8 cellular contexts compared by ENCODE assay signal in the genomic region with DNA sequence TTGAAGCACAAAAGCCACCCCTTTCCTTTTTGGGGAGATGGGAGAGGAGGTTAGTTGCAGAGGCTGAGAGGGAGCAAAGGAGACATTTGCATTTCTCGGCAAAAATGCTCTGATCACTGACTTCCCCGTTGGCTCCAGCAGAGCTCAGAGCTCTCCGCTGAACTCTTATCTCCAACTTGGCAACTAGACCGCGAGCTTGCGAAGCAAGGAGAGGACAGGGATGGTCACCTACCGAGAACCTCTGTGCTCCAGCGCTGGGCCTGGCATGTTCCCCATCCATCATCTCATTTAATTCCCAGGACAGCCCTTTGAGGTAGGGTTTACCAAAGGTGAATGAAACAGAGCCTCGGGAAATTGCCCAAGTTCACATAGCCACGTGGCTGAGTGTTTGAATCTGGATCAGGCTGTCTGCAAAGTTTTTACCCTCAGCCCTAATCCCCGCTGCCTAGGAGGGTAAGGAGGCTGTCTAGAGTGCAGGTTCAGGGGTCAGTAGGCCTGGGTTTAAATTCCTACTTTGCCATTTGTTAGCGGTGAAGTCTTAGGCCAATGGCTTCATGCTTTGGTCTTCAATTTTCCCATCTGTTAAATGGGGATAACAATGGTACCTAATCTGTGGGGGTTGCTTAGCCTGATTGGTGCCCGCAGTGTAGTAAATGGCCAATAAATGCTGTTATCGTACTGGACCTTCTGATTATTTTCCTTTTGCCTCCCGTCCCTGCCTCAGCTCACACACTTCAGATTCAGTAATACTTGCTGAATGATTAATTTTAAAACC. TPM values are rescaled to one million over a fixed set of nuclear protein-coding genes. Genes with fewer than 3 reads are reported as not detected.
DNase-seq lines count a peak whose midpoint lies in the region; ATAC-seq, FAIRE-seq and TF ChIP-seq lines count a peak whose summit lies in the region.

No MANE protein-coding gene starts in this region.

- no peaks in the 10 kb centered on the region for H3K36me3 ChIP-seq in HUES64 (ENCODE audit: insufficient read depth, low read length)
- H3K36me3 ChIP-seq in mucosa of rectum (ENCODE audit: control insufficient read depth in 2 of 2, insufficient read depth in 2 of 2, low read length in 2 of 2) = no peaks in the 10 kb centered on the region

- H3K27ac ChIP-seq in HUES64 (ENCODE audit: low read depth, low read length) (no peak overlapping the region), dorsolateral prefrontal cortex (no peak overlapping the region), mucosa of rectum (ENCODE audit: low read depth in 2 of 2, low read length in 2 of 2) (no peak overlapping the region)

- H3K9me3 ChIP-seq in HUES64 (ENCODE audit: insufficient read depth, low read depth, low read length) = no peaks in the 10 kb centered on the region
- no peaks in the 10 kb centered on the region for H3K9me3 ChIP-seq in mucosa of rectum (ENCODE audit: control insufficient read depth in 2 of 2, low read length in 2 of 2)

- POLR2A ChIA-PET in AG04449 (lab: Yijun Ruan, JAX) = no interaction called here

- FAIRE-seq in RCC 7860 (lab: Jason Lieb, UNC) = no peak

- CTCF ChIA-PET in AG04449 (lab: Yijun Ruan, JAX) = interaction anchor here (1.4 kb wide), 1 partner anchor 32 kb away, joined by 4 read pairs; the partner anchor contains the start of gene RPS4X

- ATAC-seq in HG02852 (IDR thresholded peaks at IDR 0.05; ENCODE audit: unreplicated experiment) = no peak

- DNase-seq in AG04449 (ENCODE audit: low read depth, low spot score) = no peak
- no peak for DNase-seq in dorsolateral prefrontal cortex
- DNase-seq in putamen (ENCODE audit: low spot score) = no peak
- no peak for DNase-seq in RCC 7860 (ENCODE audit: low spot score)
- no peak for DNase-seq in effector CD8-positive, alpha-beta T cell (lab: John Stamatoyannopoulos, UW)

- H3K27me3 ChIP-seq in HUES64 (ENCODE audit: insufficient read depth, low read length) (peaks cover 68% of the 10 kb centered on the region), dorsolateral prefrontal cortex (peaks cover 0 to 95% (median 53%) of the 10 kb centered on the region in 45 donors), mucosa of rectum (ENCODE audit: control insufficient read depth in 2 of 2, insufficient read depth in 2 of 2, low read length in 2 of 2) (peaks cover 44 to 45% of the 10 kb centered on the region in 2 donors)

- intact Hi-C loops in dorsolateral prefrontal cortex (cut with DNase I) = loop anchor here in 1 of 2 donors (5.0 to 10.0 kb wide), 3 partner anchors 55 to 235 kb away; no protein-coding TSS in a partner anchor

- TF ChIP-seq CTCF in AG04449 (IDR thresholded peaks at IDR 0.05; ENCODE audit: insufficient read depth, low read length, missing control alignments) = no peak
- no peak for TF ChIP-seq CTCF in dorsolateral prefrontal cortex (IDR thresholded peaks at IDR 0.05 in 54 of 56, conservative IDR thresholded peaks at IDR 0.05 in 2 of 56; ENCODE audit: low read depth in 1 of 56, partially characterized antibody in 56 of 56)

- 31% methylated on average over 14 of the region's 15 CpGs for WGBS in HUES64

- H3K9ac ChIP-seq in HUES64 (ENCODE audit: low read depth, low read length) (no peak overlapping the region), mucosa of rectum (ENCODE audit: low read depth in 1 of 2, low read length in 2 of 2) (no peak overlapping the region)

- H3K4me1 ChIP-seq in HUES64 (ENCODE audit: insufficient read depth, low read length) (no peaks in the 10 kb centered on the region), mucosa of rectum (ENCODE audit: control insufficient read depth in 2 of 2, insufficient read depth in 2 of 2, low read length in 2 of 2) (peaks cover 7 to 13% of the 10 kb centered on the region in 2 donors)

- H3K4me3 ChIP-seq in AG04449 (ENCODE audit: low read depth, low read length) (peak overlapping the region; percentile 36; the same call in 1 of the 2 replicates), HUES64 (ENCODE audit: low read length) (peak overlapping the region; percentile 54), dorsolateral prefrontal cortex (peak overlapping the region in 56 of 59 donors; percentile 5 to 73 (median 42)), mucosa of rectum (ENCODE audit: low read length in 2 of 2) (peak overlapping the region; percentile 45 to 67)

RNA-seq across cellular contexts. Expression of gene CITED1, which starts 3.8 kb away (rescaled TPM):
- polyA plus RNA-seq in HUES64 (2013, experiment 1 of 2) = 1.4 TPM
- polyA plus RNA-seq in HUES64 (2013, experiment 2 of 2) = 2.9 TPM
- total RNA-seq in dorsolateral prefrontal cortex = 10 to 100 TPM in 50 of 120 experiments, 1 to 10 TPM in 70; 1.7 to 33.4 (median 9.4) TPM

RNA-seq across cellular contexts. Expression of gene RPS4X, which starts 32.4 kb away (rescaled TPM):
- 804 TPM for polyA plus RNA-seq in HUES64 (2013, experiment 1 of 2)
- polyA plus RNA-seq in HUES64 (2013, experiment 2 of 2) = 848 TPM
- 100 to 1,000 TPM; 203 to 422 (median 279) TPM for total RNA-seq in dorsolateral prefrontal cortex
